9 cellular contexts compared by ENCODE assay signal in the genomic region with DNA sequence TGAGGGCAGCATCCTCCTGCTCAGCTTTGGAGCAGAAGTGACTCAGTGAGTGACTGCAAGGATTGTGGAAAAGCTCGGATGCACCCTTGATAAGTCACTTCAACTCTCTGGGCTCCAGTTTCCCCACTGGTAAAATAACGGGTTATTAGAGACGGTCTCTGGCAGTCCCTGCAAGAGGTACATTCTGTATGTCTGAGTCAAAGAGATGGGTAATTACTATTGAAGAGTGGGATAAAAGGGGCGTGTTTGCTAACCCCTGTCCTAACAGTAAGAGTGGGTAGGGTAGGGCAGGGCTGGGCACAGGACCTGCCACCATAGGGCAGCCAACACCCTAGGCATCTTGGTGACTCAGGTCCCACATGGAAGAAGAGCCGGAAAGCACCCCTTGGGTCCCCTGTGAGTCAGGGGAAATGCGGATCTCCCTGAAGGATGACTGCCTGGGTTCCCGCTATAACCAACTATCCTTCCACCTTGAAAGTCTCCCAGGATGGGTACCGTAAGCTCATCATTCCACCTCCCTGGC. TPM values are rescaled to one million over a fixed set of nuclear protein-coding genes. Genes with fewer than 3 reads are reported as not detected.
A peak's percentile ranks its signal among the peaks of the same experiment; 100 is the strongest.
DNase-seq lines count a peak whose midpoint lies in the region; ATAC-seq, FAIRE-seq and TF ChIP-seq lines count a peak whose summit lies in the region.
"Had no signal": no experiment of that assay in that cellular context is flagged by ENCODE, and none has a peak within 500 bp of the region (broad histone marks: within the 10 kb centered on the region; RNA-seq: fewer than 3 reads in every experiment).

No MANE protein-coding gene starts in this region.

- intact Hi-C loops in heart right ventricle (cut with DNase I) (no loop called here), Right ventricle myocardium inferior (cut with DNase I) (no loop called here), K562 (cut with micrococcal nuclease) (no loop called here)

- no TSS peak for BruUV-seq in K562 (replicated peaks; lab: Mats Ljungman, UMichigan)

- POLR2A ChIA-PET in K562 (lab: Yijun Ruan, JAX): interaction anchor here (1.0 to 2.8 kb wide), 5 partner anchors 10 to 37 kb away, joined by 3 to 13 read pairs (median 5); a partner anchor contains a TSS

- H3K9ac ChIP-seq in K562 (ENCODE audit: insufficient read depth in 1 of 2, low read depth in 2 of 2, low read length in 2 of 2): peak overlapping the region; percentile 62 to 77; a peak in 2 of 4 replicates

- H3K4me3 ChIP-seq in heart right ventricle (peak overlapping the region in 2 of 10 donors; percentile 25 to 29), K562 (no peak overlapping the region)

- no peaks in the 10 kb centered on the region for H3K27me3 Mint-ChIP-seq in memory B cell

- H3K9me3 ChIP-seq in heart right ventricle (no peaks in the 10 kb centered on the region), K562 (replicated peaks; ENCODE audit: control insufficient read depth, insufficient read depth, low read depth, low read length) (no peaks in the 10 kb centered on the region)

- H3K4me1 ChIP-seq in heart right ventricle (peaks cover 35 to 89% (median 83%) of the 10 kb centered on the region in 9 donors), K562 (replicated peaks in 1 of 2; ENCODE audit: control insufficient read depth in 2 of 2, insufficient read depth in 2 of 2, low read length in 2 of 2) (peaks cover 68 to 70% of the 10 kb centered on the region in 2 experiments)

- ATAC-seq in heart right ventricle (no peak), Right ventricle myocardium inferior (no peak), K562 (no peak), memory B cell (ENCODE audit: low read depth) (no peak), HG03280 (IDR thresholded peaks at IDR 0.05; ENCODE audit: unreplicated experiment) (no peak)

- peaks cover 61% of the 10 kb centered on the region for H3K4me1 Mint-ChIP-seq in memory B cell

- no peaks in the 10 kb centered on the region for H3K9me3 Mint-ChIP-seq in memory B cell

- H2AFZ ChIP-seq in K562 (ENCODE audit: low read depth, low read length): peak overlapping the region; percentile 94

- no peaks in the 10 kb centered on the region for H3K9me1 ChIP-seq in K562 (ENCODE audit: control insufficient read depth, insufficient read depth, low read length)

- TF ChIP-seq CTCF in heart right ventricle (IDR thresholded peaks at IDR 0.05): no peak
- no peak for TF ChIP-seq CTCF in K562 (IDR thresholded peaks at IDR 0.05 in 2 of 3, conservative IDR thresholded peaks at IDR 0.05 in 1 of 3; ENCODE audit: insufficient read depth in 2 of 3, low read depth in 1 of 3, low read length in 3 of 3)

- peaks cover 0 to 20% (median 3%) of the 10 kb centered on the region in 9 donors for H3K36me3 ChIP-seq in heart right ventricle
- H3K36me3 ChIP-seq in K562 (ENCODE audit: control insufficient read depth, insufficient read depth, low read length): peaks cover 25% of the 10 kb centered on the region

- no peaks in the 10 kb centered on the region for H3K27me3 ChIP-seq in heart right ventricle
- H3K27me3 ChIP-seq in K562 (ENCODE audit: control insufficient read depth in 2 of 2, insufficient read depth in 2 of 2, low read length in 2 of 2): no peaks in the 10 kb centered on the region

- no peak for FAIRE-seq in K562 (lab: Jason Lieb, UNC)
- FAIRE-seq: colon had no signal

- no peak for TF ChIP-seq EP300 in K562 (IDR thresholded peaks at IDR 0.05; ENCODE audit: low read length)

- in situ Hi-C loops in K562 (cut with MboI): loop anchor here (10.0 kb wide), 1 partner anchor 159 kb away; no protein-coding TSS in a partner anchor

- no peaks in the 10 kb centered on the region; the same call in 1 of the 2 replicates for H4K20me1 ChIP-seq in K562 (replicated peaks; ENCODE audit: control insufficient read depth, insufficient read depth, low read length)

- H3K27ac ChIP-seq in heart right ventricle: peak overlapping the region; percentile 76 to 98 (median 92)
- H3K27ac ChIP-seq in K562 (ENCODE audit: extremely low read depth, low read depth, low read length): peak overlapping the region; percentile 79

- peak overlapping the region; percentile 9 for H3K4me3 Mint-ChIP-seq in memory B cell

- WGBS in heart right ventricle, 2 donors: 80 to 87% methylated on average over 8 of the region's 8 CpGs
- WGBS in K562 (ENCODE audit: insufficient coverage, low coverage, missing lambda C conversion rate): 84% methylated on average over 8 of the region's 8 CpGs

- peaks cover under 1% of the 10 kb centered on the region for H3K36me3 Mint-ChIP-seq in memory B cell

- CTCF ChIA-PET in K562 (lab: Yijun Ruan, JAX; ENCODE audit: low intra/inter-chr PET ratio): no interaction called here

- H3K4me2 ChIP-seq in K562 (ENCODE audit: insufficient read depth, low read length): peak overlapping the region; percentile 74

- DNase-seq in heart right ventricle (no peak), Right ventricle myocardium inferior (ENCODE audit: missing footprints) (no peak), K562 (ENCODE audit: extremely low read depth in 1 of 4, low spot score in 3 of 4) (no peak), memory B cell (ENCODE audit: low spot score in 2 of 2) (no peak), T-helper 9 cell (no peak), NCI-H2081 (lab: John Stamatoyannopoulos, UW) (no peak), SKM-1 (lab: John Stamatoyannopoulos, UW; ENCODE audit: unreplicated experiment) (no peak)

- no peak for TF ChIP-seq POLR2A in K562 (conservative IDR thresholded peaks at IDR 0.05)

- H3K27ac Mint-ChIP-seq in memory B cell: peak overlapping the region; percentile 100

- no peaks in the 10 kb centered on the region for H3K79me2 ChIP-seq in K562 (ENCODE audit: control insufficient read depth, insufficient read depth, low read length)

- no peak for TF ChIP-seq RAD21 in K562 (CRISPR knock-in tag; conservative IDR thresholded peaks at IDR 0.05 in 1 of 2, IDR thresholded peaks at IDR 0.05 in 1 of 2)

RNA-seq across cellular contexts. Expression of a gene that starts 7.3 kb away (rescaled TPM):
- total RNA-seq in heart right ventricle: 100 to 1,000 TPM; 259 to 447 (median 386) TPM
- polyA plus RNA-seq in heart right ventricle: 100 to 1,000 TPM; 101 to 113 TPM
- 332 TPM for total RNA-seq in Right ventricle myocardium inferior
- 39.7 and 135 TPM in 2 replicates for total RNA-seq in K562 (2011; cell fraction: chromatin; rRNA removed; ENCODE audit: low replicate concordance)
- total RNA-seq in K562 (2011; cell fraction: nucleolus; rRNA removed): 22.0 and 31.1 TPM in 2 replicates
- 33.6 and 34.6 TPM in 2 replicates for total RNA-seq in K562 (2011; cell fraction: nucleoplasm; rRNA removed)
- 66.4 and 75.0 TPM in 2 replicates for total RNA-seq in K562 (2014; rRNA removed)
- total RNA-seq in K562 (2014; rRNA removed; fragmentation: Illumina TruSeq; extraction: Trizol): 44.1 and 45.1 TPM in 2 replicates
- 71.3 and 71.7 TPM in 2 replicates for total RNA-seq in K562 (2015; rRNA removed; fragmentation: Illumina TruSeq; extraction: Trizol)
- 89.2 and 89.7 TPM in 2 replicates for total RNA-seq in K562 (2021)
- 17.6 and 33.5 TPM in 2 replicates for polyA plus RNA-seq in K562 (2011; rRNA removed)
- 5.7 and 18.0 TPM in 2 replicates for polyA plus RNA-seq in K562 (2011; cell fraction: cytosol; rRNA removed)
- polyA plus RNA-seq in K562 (2011; cell fraction: nucleus; rRNA removed): 53.7 and 161 TPM in 2 replicates
- 43.6 and 58.2 TPM in 2 replicates for polyA plus RNA-seq in K562 (2012)
- 35.3 and 45.0 TPM in 2 replicates for polyA plus RNA-seq in K562 (2014; fragmentation: Illumina TruSeq; extraction: Trizol)
- 1 to 10 TPM; 1.5 to 2.5 TPM for polyA plus RNA-seq in K562 (2014; fragmentation: Nextera tagmentation; extraction: Ambion mirVana)
- 26.0 and 30.1 TPM in 2 replicates for polyA plus RNA-seq in K562 (2014; rRNA removed)
- 82.9 and 138 TPM in 2 replicates for polyA minus RNA-seq in K562 (2011; rRNA and poly(A)+ RNA removed)
- polyA minus RNA-seq in K562 (2011; cell fraction: cytosol; rRNA and poly(A)+ RNA removed): 55.4 and 84.5 TPM in 2 replicates
- 20.5 and 109 TPM in 2 replicates for polyA minus RNA-seq in K562 (2011; cell fraction: nucleus; rRNA and poly(A)+ RNA removed)

RNA-seq across cellular contexts. Expression of a gene that starts 19.8 kb away (rescaled TPM):
- 1,000 to 10,000 TPM in 5 of 10 donors, 100 to 1,000 TPM in 5; 784 to 1,131 (median 1,002) TPM for total RNA-seq in heart right ventricle
- 1,000 to 10,000 TPM in 1 of 2 donors, 100 to 1,000 TPM in 1; 555 to 1,173 TPM for polyA plus RNA-seq in heart right ventricle
- 907 TPM for total RNA-seq in Right ventricle myocardium inferior
- total RNA-seq in K562 (2011; cell fraction: chromatin; rRNA removed; ENCODE audit: low replicate concordance): 157 and 277 TPM in 2 replicates
- total RNA-seq in K562 (2011; cell fraction: nucleolus; rRNA removed): 471 and 476 TPM in 2 replicates
- 624 and 1,167 TPM in 2 replicates for total RNA-seq in K562 (2011; cell fraction: nucleoplasm; rRNA removed)
- 2,058 and 2,269 TPM in 2 replicates for total RNA-seq in K562 (2014; rRNA removed)
- 1,872 and 2,117 TPM in 2 replicates for total RNA-seq in K562 (2014; rRNA removed; fragmentation: Illumina TruSeq; extraction: Trizol)
- 2,017 and 2,035 TPM in 2 replicates for total RNA-seq in K562 (2015; rRNA removed; fragmentation: Illumina TruSeq; extraction: Trizol)
- total RNA-seq in K562 (2021): 1,822 and 1,912 TPM in 2 replicates
- polyA plus RNA-seq in K562 (2011; rRNA removed): 2,098 and 2,266 TPM in 2 replicates
- 2,402 and 2,852 TPM in 2 replicates for polyA plus RNA-seq in K562 (2011; cell fraction: cytosol; rRNA removed)
- polyA plus RNA-seq in K562 (2011; cell fraction: nucleus; rRNA removed): 1,113 and 1,374 TPM in 2 replicates
- polyA plus RNA-seq in K562 (2012): 1,964 and 2,831 TPM in 2 replicates
- polyA plus RNA-seq in K562 (2014; fragmentation: Illumina TruSeq; extraction: Trizol): 1,982 and 2,349 TPM in 2 replicates
- 1,000 to 10,000 TPM in 1 of 2 experiments, 100 to 1,000 TPM in 1; 985 to 1,460 TPM for polyA plus RNA-seq in K562 (2014; fragmentation: Nextera tagmentation; extraction: Ambion mirVana)
- 1,633 and 1,674 TPM in 2 replicates for polyA plus RNA-seq in K562 (2014; rRNA removed)
- polyA minus RNA-seq in K562 (2011; rRNA and poly(A)+ RNA removed): 1,497 and 1,545 TPM in 2 replicates
- polyA minus RNA-seq in K562 (2011; cell fraction: cytosol; rRNA and poly(A)+ RNA removed): 1,399 and 1,500 TPM in 2 replicates
- 145 and 316 TPM in 2 replicates for polyA minus RNA-seq in K562 (2011; cell fraction: nucleus; rRNA and poly(A)+ RNA removed)

RNA-seq across cellular contexts. Expression of a gene that starts 37.4 kb away (rescaled TPM):
- total RNA-seq in heart right ventricle (10 to 100 TPM in 8 of 10 donors, 1 to 10 TPM in 2; 8.2 to 17.9 (median 12.3) TPM), Right ventricle myocardium inferior (13.7 TPM), K562 (2014; rRNA removed) (18.5 and 20.9 TPM in 2 replicates), K562 (2014; rRNA removed; fragmentation: Illumina TruSeq; extraction: Trizol) (7.2 and 9.6 TPM in 2 replicates), K562 (2015; rRNA removed; fragmentation: Illumina TruSeq; extraction: Trizol) (11.5 and 12.4 TPM in 2 replicates), K562 (2021) (38.9 and 44.3 TPM in 2 replicates)
- polyA plus RNA-seq in heart right ventricle (10 to 100 TPM in 1 of 2 donors, 1 to 10 TPM in 1; 9.3 to 19.2 TPM), K562 (2011; rRNA removed) (15.7 and 31.2 TPM in 2 replicates), K562 (2014; fragmentation: Illumina TruSeq; extraction: Trizol) (22.8 and 26.7 TPM in 2 replicates), K562 (2014; fragmentation: Nextera tagmentation; extraction: Ambion mirVana) (1 to 10 TPM in 1 of 2 experiments, under 1 TPM in 1; 0.66 to 1.5 TPM), K562 (2014; rRNA removed) (24.3 and 28.2 TPM in 2 replicates)
- total RNA-seq in K562 (2011; cell fraction: chromatin; rRNA removed; ENCODE audit: low replicate concordance): 47.7 and 72.1 TPM in 2 replicates
- 38.0 and 41.8 TPM in 2 replicates for total RNA-seq in K562 (2011; cell fraction: nucleolus; rRNA removed)
- total RNA-seq in K562 (2011; cell fraction: nucleoplasm; rRNA removed): 30.8 and 37.0 TPM in 2 replicates
- 12.9 and 21.9 TPM in 2 replicates for polyA plus RNA-seq in K562 (2011; cell fraction: cytosol; rRNA removed)
- 57.1 and 64.8 TPM in 2 replicates for polyA plus RNA-seq in K562 (2011; cell fraction: nucleus; rRNA removed)
- polyA plus RNA-seq in K562 (2012): 25.7 and 28.0 TPM in 2 replicates
- 12.0 and 15.6 TPM in 2 replicates for polyA minus RNA-seq in K562 (2011; rRNA and poly(A)+ RNA removed)
- polyA minus RNA-seq in K562 (2011; cell fraction: cytosol; rRNA and poly(A)+ RNA removed): 8.6 and 12.8 TPM in 2 replicates
- polyA minus RNA-seq in K562 (2011; cell fraction: nucleus; rRNA and poly(A)+ RNA removed): 10.0 and 15.2 TPM in 2 replicates

RNA-seq across cellular contexts. Expression of a gene that starts 47.8 kb away (rescaled TPM):
- total RNA-seq in heart right ventricle: 10 to 100 TPM; 25.0 to 45.3 (median 29.8) TPM
- polyA plus RNA-seq in heart right ventricle: 10 to 100 TPM; 22.1 to 35.3 TPM
- 34.1 TPM for total RNA-seq in Right ventricle myocardium inferior
- 245 and 284 TPM in 2 replicates for total RNA-seq in K562 (2011; cell fraction: chromatin; rRNA removed; ENCODE audit: low replicate concordance)
- total RNA-seq in K562 (2011; cell fraction: nucleolus; rRNA removed): 124 TPM in 2 replicates
- total RNA-seq in K562 (2011; cell fraction: nucleoplasm; rRNA removed): 132 and 142 TPM in 2 replicates
- total RNA-seq in K562 (2014; rRNA removed): 185 and 203 TPM in 2 replicates
- total RNA-seq in K562 (2014; rRNA removed; fragmentation: Illumina TruSeq; extraction: Trizol): 161 and 172 TPM in 2 replicates
- total RNA-seq in K562 (2015; rRNA removed; fragmentation: Illumina TruSeq; extraction: Trizol): 195 and 217 TPM in 2 replicates
- 176 and 203 TPM in 2 replicates for total RNA-seq in K562 (2021)
- polyA plus RNA-seq in K562 (2011; rRNA removed): 36.0 and 48.6 TPM in 2 replicates
- polyA plus RNA-seq in K562 (2011; cell fraction: cytosol; rRNA removed): 40.7 and 41.9 TPM in 2 replicates
- 130 and 158 TPM in 2 replicates for polyA plus RNA-seq in K562 (2011; cell fraction: nucleus; rRNA removed)
- polyA plus RNA-seq in K562 (2012): 115 and 136 TPM in 2 replicates
- polyA plus RNA-seq in K562 (2014; fragmentation: Illumina TruSeq; extraction: Trizol): 190 and 220 TPM in 2 replicates
- polyA plus RNA-seq in K562 (2014; fragmentation: Nextera tagmentation; extraction: Ambion mirVana): 1 to 10 TPM; 6.2 to 9.9 TPM
- polyA plus RNA-seq in K562 (2014; rRNA removed): 121 and 125 TPM in 2 replicates
- polyA minus RNA-seq in K562 (2011; rRNA and poly(A)+ RNA removed): 61.0 and 97.7 TPM in 2 replicates
- 55.1 and 63.3 TPM in 2 replicates for polyA minus RNA-seq in K562 (2011; cell fraction: cytosol; rRNA and poly(A)+ RNA removed)
- polyA minus RNA-seq in K562 (2011; cell fraction: nucleus; rRNA and poly(A)+ RNA removed): 55.5 and 81.5 TPM in 2 replicates

RNA-seq across cellular contexts. Expression of a gene that starts 58.7 kb away (rescaled TPM):
- total RNA-seq in heart right ventricle: 10 to 100 TPM in 8 of 10 donors, 1 to 10 TPM in 2; 7.7 to 27.2 (median 15.2) TPM
- 10 to 100 TPM; 18.9 to 50.4 TPM for polyA plus RNA-seq in heart right ventricle
- 16.4 TPM for total RNA-seq in Right ventricle myocardium inferior
- 108 and 289 TPM in 2 replicates for total RNA-seq in K562 (2011; cell fraction: chromatin; rRNA removed; ENCODE audit: low replicate concordance)
- total RNA-seq in K562 (2011; cell fraction: nucleolus; rRNA removed): 172 and 175 TPM in 2 replicates
- total RNA-seq in K562 (2011; cell fraction: nucleoplasm; rRNA removed): 130 TPM in 2 replicates
- 26.4 and 31.7 TPM in 2 replicates for total RNA-seq in K562 (2014; rRNA removed)
- 12.6 and 16.7 TPM in 2 replicates for total RNA-seq in K562 (2014; rRNA removed; fragmentation: Illumina TruSeq; extraction: Trizol)
- 20.7 and 22.1 TPM in 2 replicates for total RNA-seq in K562 (2015; rRNA removed; fragmentation: Illumina TruSeq; extraction: Trizol)
- total RNA-seq in K562 (2021): 77.3 and 90.5 TPM in 2 replicates
- 36.8 and 50.2 TPM in 2 replicates for polyA plus RNA-seq in K562 (2011; rRNA removed)
- polyA plus RNA-seq in K562 (2011; cell fraction: cytosol; rRNA removed): 30.9 and 49.9 TPM in 2 replicates
- polyA plus RNA-seq in K562 (2011; cell fraction: nucleus; rRNA removed): 239 and 311 TPM in 2 replicates
- 41.6 and 58.4 TPM in 2 replicates for polyA plus RNA-seq in K562 (2012)
- 27.9 and 31.2 TPM in 2 replicates for polyA plus RNA-seq in K562 (2014; fragmentation: Illumina TruSeq; extraction: Trizol)
- polyA plus RNA-seq in K562 (2014; fragmentation: Nextera tagmentation; extraction: Ambion mirVana): under 1 TPM; 0.32 to 0.59 TPM
- polyA plus RNA-seq in K562 (2014; rRNA removed): 49.5 and 64.2 TPM in 2 replicates
- 22.5 TPM in 2 replicates for polyA minus RNA-seq in K562 (2011; rRNA and poly(A)+ RNA removed)
- 22.3 and 28.2 TPM in 2 replicates for polyA minus RNA-seq in K562 (2011; cell fraction: cytosol; rRNA and poly(A)+ RNA removed)
- 38.9 and 46.8 TPM in 2 replicates for polyA minus RNA-seq in K562 (2011; cell fraction: nucleus; rRNA and poly(A)+ RNA removed)
